11 cellular contexts compared by ENCODE assay signal in the genomic region with DNA sequence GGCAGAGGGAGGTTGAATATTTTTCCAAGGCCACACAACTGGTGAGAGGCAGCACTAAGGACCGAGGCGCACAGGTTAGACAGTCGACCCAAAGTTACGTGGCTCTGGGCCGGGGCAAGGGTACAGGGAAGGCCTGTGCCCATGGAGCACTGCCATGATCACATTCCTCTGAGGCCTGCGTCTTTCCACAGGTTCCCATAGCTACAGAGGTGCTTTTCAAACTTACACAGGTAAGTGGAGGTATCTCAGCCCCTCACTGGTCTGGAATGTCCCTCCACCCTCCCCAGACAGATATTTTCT. TPM values are rescaled to one million over a fixed set of nuclear protein-coding genes. Genes with fewer than 3 reads are reported as not detected.
DNase-seq lines count a peak whose midpoint lies in the region; ATAC-seq and TF ChIP-seq lines count a peak whose summit lies in the region.
"Had no signal": no experiment of that assay in that cellular context is flagged by ENCODE, and none has a peak within 500 bp of the region (broad histone marks: within the 10 kb centered on the region; RNA-seq: fewer than 3 reads in every experiment).

No MANE protein-coding gene starts in this region.

- H3K18ac ChIP-seq in mesenchymal stem cell (ENCODE audit: low read depth in 1 of 2, low read length in 2 of 2): peak overlapping the region in 1 of 2 experiments; percentile 61

- H3K27ac Mint-ChIP-seq in activated naive CD4-positive, alpha-beta T cell treated with anti-CD3 and anti-CD28 coated beads, Interleukin-2, amount 10 ng/mL, durations not matched to agents 7 days and 5 days: peak overlapping the region; percentile 90
- peak overlapping the region; percentile 95 for H3K27ac Mint-ChIP-seq in central memory CD8-positive, alpha-beta T cell (ENCODE audit: low read depth)

- peaks cover 2% of the 10 kb centered on the region for H3K4me1 ChIP-seq in mesenchymal stem cell (ENCODE audit: control insufficient read depth, insufficient read depth, low read depth, low read length)
- no peaks in the 10 kb centered on the region for H3K4me1 ChIP-seq in uterus

- H2BK5ac ChIP-seq in mesenchymal stem cell (ENCODE audit: low read depth, low read length, poor library complexity, severe bottlenecking): no peak overlapping the region

- H2AK5ac ChIP-seq in mesenchymal stem cell (ENCODE audit: low read length, severe bottlenecking): no peak overlapping the region

- no peak overlapping the region for H2BK15ac ChIP-seq in mesenchymal stem cell (ENCODE audit: low read depth, poor library complexity, severe bottlenecking)

- H3K14ac ChIP-seq in mesenchymal stem cell (ENCODE audit: low read length in 2 of 2): no peak overlapping the region

- peak overlapping the region; percentile 97 for H3K4me3 Mint-ChIP-seq in activated naive CD4-positive, alpha-beta T cell treated with anti-CD3 and anti-CD28 coated beads, Interleukin-2, amount 10 ng/mL, durations not matched to agents 7 days and 5 days
- H3K4me3 Mint-ChIP-seq in central memory CD8-positive, alpha-beta T cell: peak overlapping the region; percentile 89

- no peak for TF ChIP-seq CTCF in uterus (IDR thresholded peaks at IDR 0.05)

- ATAC-seq in central memory CD8-positive, alpha-beta T cell (replicated peaks; ENCODE audit: extremely low read depth, poor library complexity, severe bottlenecking): no peak
- ATAC-seq in GM18511 (IDR thresholded peaks at IDR 0.05; ENCODE audit: unreplicated experiment): no peak

- peaks cover 24% of the 10 kb centered on the region for H3K4me1 Mint-ChIP-seq in activated naive CD4-positive, alpha-beta T cell treated with anti-CD3 and anti-CD28 coated beads, Interleukin-2, amount 10 ng/mL, durations not matched to agents 7 days and 5 days
- peaks cover 33% of the 10 kb centered on the region for H3K4me1 Mint-ChIP-seq in central memory CD8-positive, alpha-beta T cell

- H2BK12ac ChIP-seq in mesenchymal stem cell (ENCODE audit: low read length in 2 of 2): no peak overlapping the region

- H3K36me3 ChIP-seq in mesenchymal stem cell (ENCODE audit: control insufficient read depth in 1 of 2, insufficient read depth in 2 of 2, low read depth in 1 of 2, low read length in 2 of 2) (peaks cover 9 to 51% of the 10 kb centered on the region in 2 experiments), uterus (peaks cover 0 to 3% of the 10 kb centered on the region in 2 donors)

- H3K79me1 ChIP-seq in mesenchymal stem cell (replicated peaks; ENCODE audit: low read length, poor library complexity, severe bottlenecking): peaks cover 20% of the 10 kb centered on the region

- no peak overlapping the region for H3K23ac ChIP-seq in mesenchymal stem cell (ENCODE audit: low read length in 2 of 2)

- TF ChIP-seq POLR2A in uterus (IDR thresholded peaks at IDR 0.05): no peak

- H3K27ac ChIP-seq in mesenchymal stem cell (ENCODE audit: low read length, poor library complexity, severe bottlenecking): no peak overlapping the region
- H3K27ac ChIP-seq in uterus: peak overlapping the region; percentile 76 to 82

- H3K27me3 Mint-ChIP-seq in activated naive CD4-positive, alpha-beta T cell treated with anti-CD3 and anti-CD28 coated beads, Interleukin-2, amount 10 ng/mL, durations not matched to agents 7 days and 5 days: no peaks in the 10 kb centered on the region
- no peaks in the 10 kb centered on the region for H3K27me3 Mint-ChIP-seq in central memory CD8-positive, alpha-beta T cell

- H4K8ac ChIP-seq in mesenchymal stem cell (ENCODE audit: low read length): peak overlapping the region; percentile 87

- no peak overlapping the region for H4K91ac ChIP-seq in mesenchymal stem cell (ENCODE audit: low read length)

- H3K9me3 ChIP-seq in mesenchymal stem cell (ENCODE audit: control insufficient read depth, low read length) (peaks cover 41% of the 10 kb centered on the region), uterus (peaks cover 0 to 48% of the 10 kb centered on the region in 2 donors)

- H3K9me3 Mint-ChIP-seq in activated naive CD4-positive, alpha-beta T cell treated with anti-CD3 and anti-CD28 coated beads, Interleukin-2, amount 10 ng/mL, durations not matched to agents 7 days and 5 days: peaks cover 40% of the 10 kb centered on the region
- peaks cover 19% of the 10 kb centered on the region for H3K9me3 Mint-ChIP-seq in central memory CD8-positive, alpha-beta T cell

- peaks cover 55% of the 10 kb centered on the region for H3K36me3 Mint-ChIP-seq in activated naive CD4-positive, alpha-beta T cell treated with anti-CD3 and anti-CD28 coated beads, Interleukin-2, amount 10 ng/mL, durations not matched to agents 7 days and 5 days
- peaks cover 13% of the 10 kb centered on the region for H3K36me3 Mint-ChIP-seq in central memory CD8-positive, alpha-beta T cell (ENCODE audit: insufficient read depth)

- peak overlapping the region; percentile 87 for H2AFZ ChIP-seq in mesenchymal stem cell (ENCODE audit: low read depth, low read length)

- peak overlapping the region; percentile 72 for H3K4me2 ChIP-seq in mesenchymal stem cell (ENCODE audit: low read length, poor library complexity, severe bottlenecking)

- intact Hi-C loops in uterus (cut with DNase I; ENCODE audit: low total_unique reads): no loop called here

- DNase-seq in activated naive CD4-positive, alpha-beta T cell treated with anti-CD3 and anti-CD28 coated beads, Interleukin-2, amount 10 ng/mL, durations not matched to agents 7 days and 5 days: no peak
- DNase-seq in activated naive CD4-positive, alpha-beta T cell treated with Interleukin-2 at 50 U/mL for 16 hours: no peak
- DNase-seq in central memory CD8-positive, alpha-beta T cell (ENCODE audit: low spot score in 2 of 2): no peak
- DNase-seq in mesenchymal stem cell (no peak), uterus (no peak), NCI-H446 treated with DMSO at 0.1 percent for 48 hours (lab: John Stamatoyannopoulos, UW) (no peak)
- no peak for DNase-seq in activated effector memory CD4-positive, alpha-beta T cell treated with anti-CD3 and anti-CD28 coated beads, Interleukin-2, amount 50 U/mL, for 16 hours

- H3K4me3 ChIP-seq in mesenchymal stem cell (ENCODE audit: insufficient read depth in 1 of 2, low read depth in 1 of 2, low read length in 2 of 2) (peak overlapping the region; percentile 87 to 96), uterus (peak overlapping the region; percentile 80 to 97)

- no peaks in the 10 kb centered on the region for H3K27me3 ChIP-seq in mesenchymal stem cell (ENCODE audit: control insufficient read depth in 1 of 2, insufficient read depth in 1 of 2, low read length in 2 of 2)
- H3K27me3 ChIP-seq in uterus: no peaks in the 10 kb centered on the region

- CTCF ChIA-PET in activated naive CD4-positive, alpha-beta T cell treated with anti-CD3 and anti-CD28 coated beads, Interleukin-2, amount 10 ng/mL, durations not matched to agents 7 days and 5 days (lab: Charles Lee): interaction anchor here (1.0 kb wide), 1 partner anchor 32 kb away, joined by 3 read pairs; no protein-coding TSS in a partner anchor

- peak overlapping the region in 1 of 2 experiments; percentile 62 for H3K4ac ChIP-seq in mesenchymal stem cell (ENCODE audit: low read depth in 1 of 2, low read length in 2 of 2)

- 58% methylated on average over 6 of the region's 6 CpGs for WGBS in mesenchymal stem cell

- no peak overlapping the region for H2BK120ac ChIP-seq in mesenchymal stem cell (ENCODE audit: low read depth, low read length)

- H3K9ac ChIP-seq in mesenchymal stem cell (ENCODE audit: low read length): peak overlapping the region; percentile 91

RNA-seq across cellular contexts. Expression of gene ZNF211, which starts 0.8 kb away (rescaled TPM):
- 5.7 TPM for polyA plus RNA-seq in mesenchymal stem cell (2013, experiment 1 of 2)
- 6.4 TPM for polyA plus RNA-seq in mesenchymal stem cell (2013, experiment 2 of 2)
- total RNA-seq in uterus: 100 to 1,000 TPM in 1 of 4 donors, 10 to 100 TPM in 2, 1 to 10 TPM in 1; 9.4 to 115 (median 20.7) TPM

RNA-seq across cellular contexts. Expression of gene ZNF134, which starts 19.7 kb away (rescaled TPM):
- polyA plus RNA-seq in mesenchymal stem cell (2013, experiment 1 of 2): 8.1 TPM
- polyA plus RNA-seq in mesenchymal stem cell (2013, experiment 2 of 2): 8.3 TPM
- total RNA-seq in uterus: 10 to 100 TPM in 3 of 4 donors, 1 to 10 TPM in 1; 1.5 to 60.1 (median 16.5) TPM

RNA-seq across cellular contexts. Expression of gene ZNF530, which starts 34.1 kb away (rescaled TPM):
- polyA plus RNA-seq in mesenchymal stem cell (2013, experiment 1 of 2): 0.86 TPM
- polyA plus RNA-seq in mesenchymal stem cell (2013, experiment 2 of 2): 0.92 TPM
- total RNA-seq in uterus: 10 to 100 TPM in 1 of 4 donors, 1 to 10 TPM in 2, under 1 TPM in 1; 0.29 to 33.0 (median 4.7) TPM

RNA-seq across cellular contexts. Expression of gene ZSCAN4, which starts 35.0 kb away (rescaled TPM):
- polyA plus RNA-seq in mesenchymal stem cell (2013, experiment 1 of 2): not detected
- not detected for polyA plus RNA-seq in mesenchymal stem cell (2013, experiment 2 of 2)
- total RNA-seq in uterus: not detected
- total RNA-seq: Daoy, dermis microvascular lymphatic vessel endothelial cell, M059J had no signal

RNA-seq across cellular contexts. Expression of gene ZNF551, which starts 48.0 kb away (rescaled TPM):
- 1.7 TPM for polyA plus RNA-seq in mesenchymal stem cell (2013, experiment 1 of 2)
- 1.7 TPM for polyA plus RNA-seq in mesenchymal stem cell (2013, experiment 2 of 2)
- total RNA-seq in uterus: 100 to 1,000 TPM in 1 of 4 donors, 10 to 100 TPM in 2, 1 to 10 TPM in 1; 8.7 to 123 (median 27.2) TPM
